ENCODE assay signal across 9 cellular contexts in genomic region chr12:46649433-46649832, GRCh38.
"Had no signal": no experiment of that assay in that cellular context is flagged by ENCODE, and none has a peak within 500 bp of the region (broad histone marks: within the 10 kb centered on the region; RNA-seq: fewer than 3 reads in every experiment).

No MANE protein-coding gene starts in this region.

- H3K4me3 ChIP-seq: GM23248, GM23338, HAP-1 had no signal

- H3K9ac ChIP-seq: GM23248 had no signal

- H2AFZ ChIP-seq: GM23248, GM23338 had no signal

- H3K4me3 Mint-ChIP-seq: GM23338, H9, HFFc6 had no signal

- H3K27ac ChIP-seq: GM23248 had no signal

- ATAC-seq: GM23338, HCT116 had no signal

- H3K9me3 ChIP-seq: HAP-1 had no signal

- H3K27ac Mint-ChIP-seq: GM23338, H9 had no signal

- H3K4me2 ChIP-seq: GM23338 had no signal

- DNase-seq: GM23248, GOT3, H7, H9, HCEC 1CT, HFFc6 had no signal

- H3K4me1 ChIP-seq: HAP-1 had no signal

- H3K36me3 ChIP-seq: HAP-1 had no signal

- H3K4me1 Mint-ChIP-seq: GM23338, H9 had no signal
